Comparison of ENCODE assay signal across 13 cellular contexts in genomic region chr1:156743367-156744302, GRCh38. TPM values are rescaled to one million over a fixed set of nuclear protein-coding genes. Genes with fewer than 3 reads are reported as not detected.
DNase-seq lines count a peak whose midpoint lies in the region; ATAC-seq and TF ChIP-seq lines count a peak whose summit lies in the region.
"Had no signal": no experiment of that assay in that cellular context is flagged by ENCODE, and none has a peak within 500 bp of the region (broad histone marks: within the 10 kb centered on the region; RNA-seq: fewer than 3 reads in every experiment).

No MANE protein-coding gene starts in this region.

- peaks cover 76% of the 10 kb centered on the region for H3K4me1 Mint-ChIP-seq in dendritic cell treated with granulocyte-macrophage colony-stimulating factor and Interleukin-4, amounts not matched to agents 40 ng/mL and 50 ng/mL, for 4 days (ENCODE audit: low read depth)
- H3K4me1 Mint-ChIP-seq in stimulated activated memory B cell treated with anti-CD40 and anti-IgM and Interleukin-4, amounts not matched to agents 10 μg/mL and 1 μg/mL and 100 μg/mL, for 72 hours: peaks cover 72% of the 10 kb centered on the region

- H3K4me3 ChIP-seq in cardiac muscle cell (no peak overlapping the region), RWPE2 (ENCODE audit: severe bottlenecking) (no peak overlapping the region)
- H3K4me3 ChIP-seq: prostate gland had no signal

- ATAC-seq in RWPE2 (ENCODE audit: low read depth): no peak
- ATAC-seq in stimulated activated memory B cell treated with anti-CD40 and anti-IgM and Interleukin-4, amounts not matched to agents 10 μg/mL and 1 μg/mL and 100 μg/mL, for 72 hours: no peak
- ATAC-seq in GM19395 (IDR thresholded peaks at IDR 0.05; ENCODE audit: unreplicated experiment): no peak
- ATAC-seq in GM21515 (IDR thresholded peaks at IDR 0.05; ENCODE audit: unreplicated experiment): no peak

- no peaks in the 10 kb centered on the region for H3K27me3 Mint-ChIP-seq in dendritic cell treated with granulocyte-macrophage colony-stimulating factor and Interleukin-4, amounts not matched to agents 40 ng/mL and 50 ng/mL, for 4 days
- no peaks in the 10 kb centered on the region for H3K27me3 Mint-ChIP-seq in stimulated activated memory B cell treated with anti-CD40 and anti-IgM and Interleukin-4, amounts not matched to agents 10 μg/mL and 1 μg/mL and 100 μg/mL, for 72 hours

- peak overlapping the region; percentile 100 for H3K27ac ChIP-seq in cardiac muscle cell
- H3K27ac ChIP-seq in RWPE2 (ENCODE audit: poor library complexity, severe bottlenecking): peak overlapping the region; percentile 98

- DNase-seq in cardiac muscle cell (ENCODE audit: low read depth in 1 of 2, low spot score in 1 of 2) (no peak), cardiac septum (ENCODE audit: low spot score) (no peak), RWPE2 (ENCODE audit: low spot score) (peak; percentile 42), amygdala (lab: John Stamatoyannopoulos, UW) (no peak)
- DNase-seq: activated CD8-positive, alpha-beta memory T cell treated with anti-CD3 and anti-CD28 coated beads for 24 hours; DND-41; NCI-H446 treated with DMSO at 0.1 percent for 48 hours; OCI-M1 had no signal

- peaks cover 23% of the 10 kb centered on the region for H3K4me1 ChIP-seq in cardiac muscle cell (ENCODE audit: low read depth)
- peaks cover 17% of the 10 kb centered on the region for H3K4me1 ChIP-seq in RWPE2 (ENCODE audit: insufficient read depth, poor library complexity, severe bottlenecking)

- peaks cover 75% of the 10 kb centered on the region for H3K36me3 Mint-ChIP-seq in dendritic cell treated with granulocyte-macrophage colony-stimulating factor and Interleukin-4, amounts not matched to agents 40 ng/mL and 50 ng/mL, for 4 days (ENCODE audit: low read depth)
- H3K36me3 Mint-ChIP-seq in stimulated activated memory B cell treated with anti-CD40 and anti-IgM and Interleukin-4, amounts not matched to agents 10 μg/mL and 1 μg/mL and 100 μg/mL, for 72 hours: peaks cover 60% of the 10 kb centered on the region

- no peaks in the 10 kb centered on the region for H3K9me3 ChIP-seq in cardiac muscle cell (ENCODE audit: low read depth)
- no peaks in the 10 kb centered on the region for H3K9me3 ChIP-seq in RWPE2 (ENCODE audit: severe bottlenecking)
- H3K9me3 ChIP-seq: prostate gland had no signal

- TF ChIP-seq CTCF in cardiac muscle cell (IDR thresholded peaks at IDR 0.05; ENCODE audit: low read depth, low read length) (no peak), RWPE2 (IDR thresholded peaks at IDR 0.05; ENCODE audit: poor library complexity, severe bottlenecking) (no peak)

- peak overlapping the region; percentile 14 for H3K4me3 Mint-ChIP-seq in dendritic cell treated with granulocyte-macrophage colony-stimulating factor and Interleukin-4, amounts not matched to agents 40 ng/mL and 50 ng/mL, for 4 days
- no peak overlapping the region for H3K4me3 Mint-ChIP-seq in stimulated activated memory B cell treated with anti-CD40 and anti-IgM and Interleukin-4, amounts not matched to agents 10 μg/mL and 1 μg/mL and 100 μg/mL, for 72 hours

- peak overlapping the region; percentile 92 for H3K27ac Mint-ChIP-seq in dendritic cell treated with granulocyte-macrophage colony-stimulating factor and Interleukin-4, amounts not matched to agents 40 ng/mL and 50 ng/mL, for 4 days
- peak overlapping the region; percentile 11 for H3K27ac Mint-ChIP-seq in stimulated activated memory B cell treated with anti-CD40 and anti-IgM and Interleukin-4, amounts not matched to agents 10 μg/mL and 1 μg/mL and 100 μg/mL, for 72 hours

- H3K27me3 ChIP-seq in cardiac muscle cell (no peaks in the 10 kb centered on the region), RWPE2 (ENCODE audit: insufficient read depth, poor library complexity, severe bottlenecking) (no peaks in the 10 kb centered on the region)

- intact Hi-C loops in cardiac septum (cut with DNase I): no loop called here
- intact Hi-C loops in dendritic cell treated with granulocyte-macrophage colony-stimulating factor and Interleukin-4, amounts not matched to agents 40 ng/mL and 50 ng/mL, for 4 days (cut with micrococcal nuclease): no loop called here

- H3K36me3 ChIP-seq in cardiac muscle cell (peaks cover 5% of the 10 kb centered on the region), RWPE2 (ENCODE audit: low read depth) (peaks cover 44% of the 10 kb centered on the region)

- H3K9me3 Mint-ChIP-seq in dendritic cell treated with granulocyte-macrophage colony-stimulating factor and Interleukin-4, amounts not matched to agents 40 ng/mL and 50 ng/mL, for 4 days: no peaks in the 10 kb centered on the region
- no peaks in the 10 kb centered on the region for H3K9me3 Mint-ChIP-seq in stimulated activated memory B cell treated with anti-CD40 and anti-IgM and Interleukin-4, amounts not matched to agents 10 μg/mL and 1 μg/mL and 100 μg/mL, for 72 hours

RNA-seq across cellular contexts. Expression of gene MRPL24, which starts 2.7 kb away (rescaled TPM):
- total RNA-seq in cardiac muscle cell: 34.9 and 54.1 TPM in 2 replicates
- 70.7 and 77.7 TPM in 2 replicates for polyA plus RNA-seq in cardiac muscle cell
- total RNA-seq in cardiac septum: 66.1 TPM

RNA-seq across cellular contexts. Expression of gene HDGF, which starts 7.8 kb away (rescaled TPM):
- total RNA-seq in cardiac muscle cell: 207 and 480 TPM in 2 replicates
- 176 and 238 TPM in 2 replicates for polyA plus RNA-seq in cardiac muscle cell
- 131 TPM for total RNA-seq in cardiac septum

RNA-seq across cellular contexts. Expression of gene ISG20L2, which starts 15.1 kb away (rescaled TPM):
- total RNA-seq in cardiac muscle cell (22.6 and 27.3 TPM in 2 replicates), cardiac septum (12.4 TPM)
- polyA plus RNA-seq in cardiac muscle cell: 25.1 and 31.3 TPM in 2 replicates

RNA-seq across cellular contexts. Expression of gene METTL25B, which starts 15.4 kb away (rescaled TPM):
- total RNA-seq in cardiac muscle cell (22.8 and 25.4 TPM in 2 replicates), cardiac septum (14.7 TPM)
- polyA plus RNA-seq in cardiac muscle cell: 19.5 and 20.9 TPM in 2 replicates

RNA-seq across cellular contexts. Expression of gene PRCC, which starts 23.7 kb away (rescaled TPM):
- total RNA-seq in cardiac muscle cell (117 and 126 TPM in 2 replicates), cardiac septum (44.5 TPM)
- polyA plus RNA-seq in cardiac muscle cell: 118 and 150 TPM in 2 replicates
